In the genomic region with DNA sequence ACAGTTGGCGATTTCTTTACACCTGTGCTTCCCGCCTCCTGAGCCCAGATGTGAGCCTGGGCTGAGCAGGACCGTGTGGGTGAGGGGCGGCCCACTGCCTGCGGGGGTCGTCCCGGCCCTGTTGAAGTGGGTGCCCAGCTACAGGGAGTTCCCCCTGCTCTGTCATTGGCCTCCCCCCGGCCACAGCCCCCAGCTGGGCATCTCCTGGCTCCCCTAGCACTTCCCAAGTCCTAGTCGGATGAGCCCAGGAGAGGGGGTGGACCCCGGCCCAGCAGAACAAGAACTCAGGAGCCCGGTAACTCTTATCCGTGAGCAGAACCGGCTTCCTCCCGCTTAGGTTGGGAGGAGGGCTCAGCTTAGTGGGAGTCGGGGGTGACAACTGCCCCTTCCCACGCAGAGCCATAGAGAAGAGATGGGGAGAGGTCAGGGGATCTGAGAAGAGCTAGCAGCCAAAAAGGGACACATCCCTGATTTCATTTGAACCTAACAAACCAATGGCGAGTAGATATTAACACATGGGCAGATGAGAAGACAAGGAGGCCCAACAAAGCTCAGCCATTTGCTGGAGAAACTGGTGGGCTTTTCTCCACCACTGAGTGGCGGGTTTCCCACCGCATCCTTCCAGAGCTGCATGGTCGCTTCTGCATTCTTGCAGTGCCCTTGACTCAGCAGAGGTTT, we compare ENCODE assay signal across 8 cellular contexts. TPM values are rescaled to one million over a fixed set of nuclear protein-coding genes. Genes with fewer than 3 reads are reported as not detected.
DNase-seq lines count a peak whose midpoint lies in the region; ATAC-seq, FAIRE-seq and TF ChIP-seq lines count a peak whose summit lies in the region.

No MANE protein-coding gene starts in this region.

- H3K4me1 ChIP-seq in NT2/D1 (ENCODE audit: insufficient read depth, insufficient read length) (peaks cover 10% of the 10 kb centered on the region), ovary (ENCODE audit: insufficient read depth) (no peaks in the 10 kb centered on the region)

- WGBS in ovary, 3 donors, result 44 to 52% (median 48%) methylated on average over 20 of the region's 20 CpGs

- no peak for FAIRE-seq in frontal cortex (lab: Jason Lieb, UNC)

- peak overlapping the region; percentile 58 for H3K9ac ChIP-seq in NT2/D1 (ENCODE audit: insufficient read length, low read depth)

- TF ChIP-seq EP300 in ovary (IDR thresholded peaks at IDR 0.05), result no peak

- H3K9me3 ChIP-seq in NT2/D1 (ENCODE audit: insufficient read depth, low read length) (no peaks in the 10 kb centered on the region), ovary (no peaks in the 10 kb centered on the region)

- TF ChIP-seq CTCF in C4-2B (conservative IDR thresholded peaks at IDR 0.05) (no peak), fibroblast of villous mesenchyme (IDR thresholded peaks at IDR 0.05; ENCODE audit: insufficient read depth, low read depth, low read length) (no peak), ovary (IDR thresholded peaks at IDR 0.05) (no peak)

- H3K27me3 ChIP-seq in NT2/D1 (ENCODE audit: insufficient read depth, insufficient read length) (peaks cover 64% of the 10 kb centered on the region), ovary (no peaks in the 10 kb centered on the region)

- intact Hi-C loops in ovary (cut with DNase I), result no loop called here

- DNase-seq in NT2/D1 (ENCODE audit: low read depth, low spot score), result no peak
- no peak for DNase-seq in fibroblast of villous mesenchyme (ENCODE audit: low read depth)
- DNase-seq in ovary, result no peak
- DNase-seq in frontal cortex (ENCODE audit: low spot score in 2 of 2), result no peak
- DNase-seq in NCI-H2107 (lab: John Stamatoyannopoulos, UW), result no peak
- no peak for DNase-seq in KG1 (lab: John Stamatoyannopoulos, UW)

- no peak for TF ChIP-seq POLR2A in ovary (IDR thresholded peaks at IDR 0.05)

- no peaks in the 10 kb centered on the region for H3K36me3 ChIP-seq in NT2/D1 (ENCODE audit: insufficient read depth, insufficient read length, low read length)
- H3K36me3 ChIP-seq in ovary, result no peaks in the 10 kb centered on the region

- ATAC-seq in HG02588 (IDR thresholded peaks at IDR 0.05; ENCODE audit: unreplicated experiment), result no peak

- peak overlapping the region; percentile 31; the same call in 1 of the 2 replicates for H3K27ac ChIP-seq in C4-2B
- no peak overlapping the region for H3K27ac ChIP-seq in ovary

- H3K4me3 ChIP-seq in NT2/D1 (ENCODE audit: insufficient read length, low read depth) (peak overlapping the region; percentile 59), fibroblast of villous mesenchyme (ENCODE audit: low read depth, low read length) (peak overlapping the region; percentile 60), ovary (peak overlapping the region; percentile 33)

RNA-seq across cellular contexts. Expression of a gene that starts 0.9 kb away (rescaled TPM):
- 0.97 and 1.3 TPM in 2 replicates for total RNA-seq in fibroblast of villous mesenchyme
- 1 to 10 TPM in 1 of 7 donors, under 1 TPM in 6; 0.12 to 1.7 (median 0.66) TPM for total RNA-seq in ovary
- polyA plus RNA-seq in ovary, result 1 to 10 TPM in 1 of 2 donors, under 1 TPM in 1; 0.48 to 2.4 TPM
- 0.82 TPM for total RNA-seq in frontal cortex
